1 cellular context compared by ENCODE assay signal in the genomic region with DNA sequence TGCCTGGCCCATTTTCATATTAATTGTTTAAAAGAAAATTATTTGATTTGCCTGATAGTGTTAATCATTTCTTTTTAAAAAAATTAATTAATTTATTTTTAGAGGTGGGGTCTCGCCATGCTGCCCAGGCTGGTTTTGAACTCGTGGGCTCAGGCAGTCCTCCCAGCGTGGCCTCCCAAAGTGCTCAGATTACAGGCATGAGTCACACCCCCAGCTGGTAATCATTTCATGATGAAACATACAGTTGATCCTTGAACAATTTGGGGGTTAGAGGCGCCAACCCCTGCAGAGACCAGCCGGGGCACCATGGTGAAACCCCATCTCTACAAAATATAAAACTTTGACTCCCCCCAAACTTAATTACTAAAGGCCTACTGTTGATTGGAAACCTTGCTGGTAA.
TF ChIP-seq lines count a peak whose summit lies in the region.

No MANE protein-coding gene starts in this region.

TF ChIP-seq in HepG2, 621 proteins besides CTCF, POLR2A, EP300 and RAD21:
- TF ChIP-seq THYN1 (CRISPR knock-in tag; IDR thresholded peaks at IDR 0.05; ENCODE audit: borderline replicate concordance, low read depth) (no peak), ZSCAN30 (CRISPR knock-in tag; IDR thresholded peaks at IDR 0.05) (no peak), GTF3A (CRISPR knock-in tag; conservative IDR thresholded peaks at IDR 0.05) (no peak), ZNF567 (CRISPR knock-in tag; IDR thresholded peaks at IDR 0.05; ENCODE audit: borderline replicate concordance) (no peak), ZNF619 (CRISPR knock-in tag; IDR thresholded peaks at IDR 0.05) (no peak), ZNF180 (CRISPR knock-in tag; IDR thresholded peaks at IDR 0.05; ENCODE audit: borderline replicate concordance, low read depth) (no peak), PPARG (CRISPR knock-in tag; conservative IDR thresholded peaks at IDR 0.05) (no peak), ZNF10 (CRISPR knock-in tag; IDR thresholded peaks at IDR 0.05; ENCODE audit: borderline replicate concordance, low read depth) (no peak), POLR2AphosphoS5 (IDR thresholded peaks at IDR 0.05; ENCODE audit: low read depth, low read length) (no peak), GATA4 (IDR thresholded peaks at IDR 0.05; ENCODE audit: borderline replicate concordance, low read depth) (no peak), NR1H2 (CRISPR knock-in tag; IDR thresholded peaks at IDR 0.05; ENCODE audit: borderline replicate concordance, low read depth) (no peak), ZNF24 (IDR thresholded peaks at IDR 0.05) (no peak), ZSCAN25 (CRISPR knock-in tag; IDR thresholded peaks at IDR 0.05) (no peak)
- TF ChIP-seq, protein P1, sequence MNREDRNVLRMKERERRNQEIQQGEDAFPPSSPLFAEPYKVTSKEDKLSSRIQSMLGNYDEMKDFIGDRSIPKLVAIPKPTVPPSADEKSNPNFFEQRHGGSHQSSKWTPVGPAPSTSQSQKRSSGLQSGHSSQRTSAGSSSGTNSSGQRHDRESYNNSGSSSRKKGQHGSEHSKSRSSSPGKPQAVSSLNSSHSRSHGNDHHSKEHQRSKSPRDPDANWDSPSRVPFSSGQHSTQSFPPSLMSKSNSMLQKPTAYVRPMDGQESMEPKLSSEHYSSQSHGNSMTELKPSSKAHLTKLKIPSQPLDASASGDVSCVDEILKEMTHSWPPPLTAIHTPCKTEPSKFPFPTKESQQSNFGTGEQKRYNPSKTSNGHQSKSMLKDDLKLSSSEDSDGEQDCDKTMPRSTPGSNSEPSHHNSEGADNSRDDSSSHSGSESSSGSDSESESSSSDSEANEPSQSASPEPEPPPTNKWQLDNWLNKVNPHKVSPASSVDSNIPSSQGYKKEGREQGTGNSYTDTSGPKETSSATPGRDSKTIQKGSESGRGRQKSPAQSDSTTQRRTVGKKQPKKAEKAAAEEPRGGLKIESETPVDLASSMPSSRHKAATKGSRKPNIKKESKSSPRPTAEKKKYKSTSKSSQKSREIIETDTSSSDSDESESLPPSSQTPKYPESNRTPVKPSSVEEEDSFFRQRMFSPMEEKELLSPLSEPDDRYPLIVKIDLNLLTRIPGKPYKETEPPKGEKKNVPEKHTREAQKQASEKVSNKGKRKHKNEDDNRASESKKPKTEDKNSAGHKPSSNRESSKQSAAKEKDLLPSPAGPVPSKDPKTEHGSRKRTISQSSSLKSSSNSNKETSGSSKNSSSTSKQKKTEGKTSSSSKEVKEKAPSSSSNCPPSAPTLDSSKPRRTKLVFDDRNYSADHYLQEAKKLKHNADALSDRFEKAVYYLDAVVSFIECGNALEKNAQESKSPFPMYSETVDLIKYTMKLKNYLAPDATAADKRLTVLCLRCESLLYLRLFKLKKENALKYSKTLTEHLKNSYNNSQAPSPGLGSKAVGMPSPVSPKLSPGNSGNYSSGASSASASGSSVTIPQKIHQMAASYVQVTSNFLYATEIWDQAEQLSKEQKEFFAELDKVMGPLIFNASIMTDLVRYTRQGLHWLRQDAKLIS (CRISPR knock-in tag; IDR thresholded peaks at IDR 0.05), result no peak
- TF ChIP-seq, protein P2, sequence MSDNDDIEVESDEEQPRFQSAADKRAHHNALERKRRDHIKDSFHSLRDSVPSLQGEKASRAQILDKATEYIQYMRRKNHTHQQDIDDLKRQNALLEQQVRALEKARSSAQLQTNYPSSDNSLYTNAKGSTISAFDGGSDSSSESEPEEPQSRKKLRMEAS (IDR thresholded peaks at IDR 0.05), result no peak
